18 cellular contexts compared by ENCODE assay signal in the genomic region with DNA sequence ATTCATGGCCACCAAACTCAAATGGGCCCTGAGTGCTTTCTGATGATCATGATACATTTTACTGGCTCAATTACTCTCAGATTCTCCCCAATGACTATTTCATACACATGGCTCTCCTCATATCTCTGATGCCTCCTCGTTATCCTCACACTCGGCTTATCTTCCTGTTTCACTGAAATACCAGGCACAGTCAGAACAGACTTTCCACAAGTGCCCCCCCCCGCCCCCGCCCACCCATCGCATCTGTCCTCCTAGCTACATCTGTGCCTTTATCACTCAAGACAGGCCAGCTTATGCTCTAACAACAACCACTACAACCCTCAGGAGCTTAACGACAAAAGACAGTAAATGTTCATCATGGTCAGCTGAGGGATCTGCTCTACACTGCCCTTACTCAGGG.
DNase-seq lines count a peak whose midpoint lies in the region; ATAC-seq, FAIRE-seq and TF ChIP-seq lines count a peak whose summit lies in the region.
"Had no signal": no experiment of that assay in that cellular context is flagged by ENCODE, and none has a peak within 500 bp of the region (broad histone marks: within the 10 kb centered on the region; RNA-seq: fewer than 3 reads in every experiment).

No MANE protein-coding gene starts in this region.

- FAIRE-seq in GM12892 (lab: Jason Lieb, UNC) = no peak
- FAIRE-seq: endometrium had no signal

- H3K4me3 Mint-ChIP-seq in activated naive CD4-positive, alpha-beta T cell treated with anti-CD3 and anti-CD28 coated beads for 36 hours = no peak overlapping the region
- H3K4me3 Mint-ChIP-seq in activated naive CD8-positive, alpha-beta T cell = peak overlapping the region; percentile 52
- H3K4me3 Mint-ChIP-seq: CD8-positive, alpha-beta T cell; naive thymus-derived CD8-positive, alpha-beta T cell had no signal

- no peak for TF ChIP-seq POLR2A in GM12892 (IDR thresholded peaks at IDR 0.05; ENCODE audit: low read depth, low read length)

- H3K4me1 Mint-ChIP-seq in activated naive CD4-positive, alpha-beta T cell treated with anti-CD3 and anti-CD28 coated beads for 36 hours (ENCODE audit: low read depth) = peaks cover 84% of the 10 kb centered on the region
- peaks cover 71% of the 10 kb centered on the region for H3K4me1 Mint-ChIP-seq in activated naive CD8-positive, alpha-beta T cell (ENCODE audit: low read depth)

- H3K36me3 Mint-ChIP-seq in activated naive CD4-positive, alpha-beta T cell treated with anti-CD3 and anti-CD28 coated beads for 36 hours (ENCODE audit: low read depth) = peaks cover 50% of the 10 kb centered on the region
- H3K36me3 Mint-ChIP-seq in activated naive CD8-positive, alpha-beta T cell = peaks cover 28% of the 10 kb centered on the region
- H3K36me3 Mint-ChIP-seq: CD8-positive, alpha-beta T cell; naive thymus-derived CD8-positive, alpha-beta T cell had no signal

- no peaks in the 10 kb centered on the region for H3K27me3 Mint-ChIP-seq in activated naive CD4-positive, alpha-beta T cell treated with anti-CD3 and anti-CD28 coated beads for 36 hours (ENCODE audit: low read depth)
- no peaks in the 10 kb centered on the region for H3K27me3 Mint-ChIP-seq in activated naive CD8-positive, alpha-beta T cell
- H3K27me3 Mint-ChIP-seq: naive thymus-derived CD8-positive, alpha-beta T cell had no signal

- CTCF ChIA-PET in activated naive CD4-positive, alpha-beta T cell treated with anti-CD3 and anti-CD28 coated beads for 36 hours (lab: Charles Lee) = no interaction called here

- intact Hi-C loops in activated naive CD4-positive, alpha-beta T cell treated with anti-CD3 and anti-CD28 coated beads for 36 hours (cut with micrococcal nuclease) = no loop called here

- ATAC-seq in stimulated activated naive CD8-positive, alpha-beta T cell treated with anti-CD3 and anti-CD28 coated beads, Interleukin-15, Interleukin-2, amounts not matched to agents 100 U/mL and 50 U/mL, for 24 hours = peak; percentile 19
- ATAC-seq: CD8-positive, alpha-beta T cell; left lobe of liver; naive thymus-derived CD8-positive, alpha-beta T cell; sciatic nerve had no signal

- no peaks in the 10 kb centered on the region for H3K9me3 Mint-ChIP-seq in activated naive CD4-positive, alpha-beta T cell treated with anti-CD3 and anti-CD28 coated beads for 36 hours
- no peaks in the 10 kb centered on the region for H3K9me3 Mint-ChIP-seq in activated naive CD8-positive, alpha-beta T cell (ENCODE audit: low read depth)
- H3K9me3 Mint-ChIP-seq: CD8-positive, alpha-beta T cell had no signal

- peak overlapping the region; percentile 94 for H3K27ac Mint-ChIP-seq in activated naive CD4-positive, alpha-beta T cell treated with anti-CD3 and anti-CD28 coated beads for 36 hours
- H3K27ac Mint-ChIP-seq in activated naive CD8-positive, alpha-beta T cell = peak overlapping the region; percentile 95
- H3K27ac Mint-ChIP-seq: CD8-positive, alpha-beta T cell; naive thymus-derived CD8-positive, alpha-beta T cell had no signal

- DNase-seq in activated naive CD4-positive, alpha-beta T cell treated with anti-CD3 and anti-CD28 coated beads for 36 hours = no peak
- no peak for DNase-seq in activated naive CD4-positive, alpha-beta T cell treated with anti-CD3 and anti-CD28 coated beads, Interleukin-2, amount 50 U/mL, for 16 hours
- DNase-seq in OCI-M1 (lab: John Stamatoyannopoulos, UW) (peak; percentile 56), GM12892 (ENCODE audit: insufficient read length) (no peak), cerebellar cortex (ENCODE audit: low spot score) (no peak), T1000 (lab: John Stamatoyannopoulos, UW) (no peak)
- no peak for DNase-seq in stimulated activated naive CD8-positive, alpha-beta T cell treated with anti-CD3 and anti-CD28 coated beads, Interleukin-15, Interleukin-2, amounts not matched to agents 100 U/mL and 50 U/mL, for 24 hours
- DNase-seq: activated CD4-positive, CD25-positive, alpha-beta regulatory T cell treated with anti-CD3 and anti-CD28 coated beads, Interleukin-2, amount 50 U/mL, for 72 hours; activated CD8-positive, alpha-beta memory T cell treated with anti-CD3 and anti-CD28 coated beads, Interleukin-2, amount 50 U/mL, for 48 hours; CD8-positive, alpha-beta T cell; head of caudate nucleus; KG1; naive thymus-derived CD8-positive, alpha-beta T cell; NCI-H1694 had no signal
